ENCODE assay signal across 1 cellular context in the genomic region with DNA sequence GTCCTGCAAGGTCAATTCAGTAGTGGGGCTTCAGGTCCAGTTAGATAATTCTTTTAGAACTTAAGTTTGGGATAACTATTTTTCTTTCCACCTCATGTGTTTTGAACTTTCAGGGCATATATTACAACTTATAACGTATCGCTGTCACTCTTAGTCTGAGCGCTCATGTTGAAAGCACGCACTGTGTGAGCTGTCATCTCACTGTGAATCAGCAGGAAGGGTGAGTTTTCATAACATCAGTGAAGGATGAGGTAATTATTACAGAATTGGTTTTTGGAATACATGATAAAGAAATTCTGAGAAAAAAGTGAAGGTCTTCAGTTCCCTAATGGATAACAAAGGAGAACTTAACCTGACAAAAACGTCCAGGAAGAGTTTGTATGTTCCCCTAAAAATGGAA.
TF ChIP-seq lines count a peak whose summit lies in the region.

No MANE protein-coding gene starts in this region.

TF ChIP-seq in GM12878, 131 proteins besides CTCF, POLR2A, EP300 and RAD21:
- TF ChIP-seq ZZZ3 (IDR thresholded peaks at IDR 0.05; ENCODE audit: control insufficient read depth, insufficient read length, low read depth) (no peak), NFIC (IDR thresholded peaks at IDR 0.05; ENCODE audit: low read depth, low read length) (peak; percentile 18; the same call in 1 of the 2 replicates)
